ENCODE assay signal across 21 cellular contexts in genomic region chr14:99040711-99041110, GRCh38.
"Had no signal": no experiment of that assay in that cellular context is flagged by ENCODE, and none has a peak within 500 bp of the region (broad histone marks: within the 10 kb centered on the region; RNA-seq: fewer than 3 reads in every experiment).

No MANE protein-coding gene starts in this region.

- H3K27me3 ChIP-seq: ascending aorta, body of pancreas had no signal

- DNase-seq: activated CD4-positive, alpha-beta memory T cell treated with anti-CD3 and anti-CD28 coated beads for 36 hours; activated CD4-positive, alpha-beta T cell treated with anti-CD3 and anti-CD28 coated beads, Interleukin-2, amount 10 ng/mL, durations not matched to agents 7 days and 5 days; activated CD4-positive, CD25-positive, alpha-beta regulatory T cell; activated CD8-positive, alpha-beta memory T cell treated with anti-CD3 and anti-CD28 coated beads for 24 hours; activated gamma-delta T cell treated with Interleukin-2 at 50 U/mL for 16 hours; activated naive CD4-positive, alpha-beta T cell treated with anti-CD3 and anti-CD28 coated beads, Interleukin-2, amount 10 ng/mL, durations not matched to agents 7 days and 5 days; activated T-cell treated with anti-CD3 and anti-CD28 coated beads, Interleukin-2, amount 50 U/mL, for 4 hours; body of pancreas; central memory CD4-positive, alpha-beta T cell; NCI-H1092 treated with DMSO at 0.1 percent for 48 hours; NCI-H1417 treated with DMSO at 0.1 percent for 48 hours; NCI-H1694 treated with DMSO at 0.1 percent for 48 hours; NCI-H2029 treated with DMSO at 0.1 percent for 48 hours; NCI-H446; NCI-H524; NCI-H748 treated with DMSO at 0.1 percent for 48 hours; SIG-M5; T-cell; T-helper 2 cell; T1000 had no signal

- ATAC-seq: activated T-cell treated with anti-CD3 and anti-CD28 coated beads, Interleukin-2, amount 50 U/mL, for 4 hours; body of pancreas; T-cell had no signal

- H3K36me3 ChIP-seq: ascending aorta had no signal

- H3K4me3 ChIP-seq: ascending aorta, body of pancreas had no signal
